Comparison of ENCODE assay signal across 9 cellular contexts in the genomic region with DNA sequence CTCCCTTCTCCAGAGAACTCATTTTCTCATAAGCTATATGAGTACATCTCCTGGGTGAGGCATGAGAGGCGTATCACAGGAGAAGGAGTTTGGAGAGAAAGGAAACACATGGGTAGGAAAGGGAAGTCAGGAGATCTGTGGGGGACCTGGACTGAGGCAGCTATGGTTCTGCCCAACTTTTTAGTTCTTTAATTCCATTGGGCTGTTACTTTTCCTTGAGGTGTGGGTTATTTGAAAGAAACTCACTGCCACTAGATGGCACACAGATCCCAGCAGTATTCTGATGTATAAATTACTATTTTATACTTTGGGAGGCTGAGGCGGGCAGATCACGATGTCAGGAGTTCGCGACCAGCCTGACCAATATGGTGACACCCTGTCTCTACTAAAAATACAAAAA.
DNase-seq lines count a peak whose midpoint lies in the region; ATAC-seq and TF ChIP-seq lines count a peak whose summit lies in the region.
"Had no signal": no experiment of that assay in that cellular context is flagged by ENCODE, and none has a peak within 500 bp of the region (broad histone marks: within the 10 kb centered on the region; RNA-seq: fewer than 3 reads in every experiment).

No MANE protein-coding gene starts in this region.

- H3K4me3 Mint-ChIP-seq in nephron: no peak overlapping the region
- H3K4me3 Mint-ChIP-seq: immature natural killer cell had no signal

- H3K27me3 ChIP-seq in MM.1S (replicated peaks; ENCODE audit: insufficient read depth, low read length): no peaks in the 10 kb centered on the region
- no peaks in the 10 kb centered on the region for H3K27me3 ChIP-seq in breast epithelium

- no peaks in the 10 kb centered on the region for H3K36me3 Mint-ChIP-seq in nephron (ENCODE audit: low read depth)

- no peak overlapping the region for H3K9ac ChIP-seq in MM.1S (ENCODE audit: low read length)

- H3F3A ChIP-seq in MM.1S (ENCODE audit: insufficient read depth, low read length): no peaks in the 10 kb centered on the region

- no peaks in the 10 kb centered on the region for H3K27me3 Mint-ChIP-seq in nephron (ENCODE audit: low read depth)

- no peak overlapping the region for H2AFZ ChIP-seq in MM.1S (ENCODE audit: low read length)

- H3K36me3 ChIP-seq in MM.1S (replicated peaks; ENCODE audit: insufficient read depth, low read length) (no peaks in the 10 kb centered on the region), breast epithelium (no peaks in the 10 kb centered on the region)

- ATAC-seq in HG03520 (IDR thresholded peaks at IDR 0.05; ENCODE audit: unreplicated experiment): no peak

- no peak overlapping the region for H3K4me3 ChIP-seq in MM.1S (ENCODE audit: low read length)
- H3K4me3 ChIP-seq in breast epithelium: no peak overlapping the region

- DNase-seq in EL (peak; percentile 32), MM.1S (peak; percentile 30), breast epithelium (ENCODE audit: low spot score in 2 of 2) (no peak), KG1 (lab: John Stamatoyannopoulos, UW) (no peak), NCI-H69 (lab: John Stamatoyannopoulos, UW) (no peak)
- no peak for DNase-seq in stimulated activated naive CD4-positive, alpha-beta T cell treated with Interleukin-2 at 50 U/mL for 16 hours (lab: John Stamatoyannopoulos, UW)

- TF ChIP-seq CTCF in MM.1S (IDR thresholded peaks at IDR 0.05; ENCODE audit: low read length) (peak; percentile 39), breast epithelium (IDR thresholded peaks at IDR 0.05) (peak in 2 of 3 donors; percentile 20 to 24), nephron (IDR thresholded peaks at IDR 0.05; ENCODE audit: unreplicated experiment in 3 of 3) (peak; percentile 35 to 50 (median 48))

- TF ChIP-seq POLR2A in breast epithelium (IDR thresholded peaks at IDR 0.05): no peak

- intact Hi-C loops in breast epithelium (cut with DNase I; ENCODE audit: low total_unique reads): no loop called here

- H3K4me2 ChIP-seq in MM.1S (ENCODE audit: low read depth, low read length): no peak overlapping the region

- 0 out of 2 replicates have a peak, but pooled peaks cover 9% of the 10 kb centered on the region for H3K79me2 ChIP-seq in MM.1S (ENCODE audit: low read length)

- H4K20me1 ChIP-seq in MM.1S (ENCODE audit: insufficient read depth, low read length): no peaks in the 10 kb centered on the region

- H3K9me3 Mint-ChIP-seq in nephron: no peaks in the 10 kb centered on the region
- H3K9me3 Mint-ChIP-seq: immature natural killer cell had no signal

- no peaks in the 10 kb centered on the region for H3K4me1 Mint-ChIP-seq in nephron

- no peak overlapping the region for H3K27ac ChIP-seq in MM.1S (ENCODE audit: low read length)
- H3K27ac ChIP-seq in breast epithelium: no peak overlapping the region

- H3K9me3 ChIP-seq in MM.1S (replicated peaks; ENCODE audit: insufficient read depth, low read length) (no peaks in the 10 kb centered on the region), breast epithelium (no peaks in the 10 kb centered on the region)

- no peaks in the 10 kb centered on the region for H3K9me2 ChIP-seq in MM.1S (replicated peaks; ENCODE audit: insufficient read depth, low read length)

- H3K4me1 ChIP-seq in MM.1S (ENCODE audit: low read length) (no peaks in the 10 kb centered on the region), breast epithelium (no peaks in the 10 kb centered on the region)

- H3K27ac Mint-ChIP-seq in nephron: no peak overlapping the region
- H3K27ac Mint-ChIP-seq: immature natural killer cell had no signal

Comparison
In these comparisons a context has a peak if more than half of its experiments do, and no peak if none do; other contexts are left out.
1. DNase-seq: peak in EL (single experiment) and MM.1S (single experiment); none in breast epithelium (0 of 2), KG1 (single experiment), stimulated activated naive CD4-positive, alpha-beta T cell treated with Interleukin-2 at 50 U/mL for 16 hours (single experiment) and NCI-H69 (single experiment).
2. Peak in every context shown above with its lines, with median percentiles within 50 percentile points of each other: CTCF ChIP-seq.